In the genomic region with DNA sequence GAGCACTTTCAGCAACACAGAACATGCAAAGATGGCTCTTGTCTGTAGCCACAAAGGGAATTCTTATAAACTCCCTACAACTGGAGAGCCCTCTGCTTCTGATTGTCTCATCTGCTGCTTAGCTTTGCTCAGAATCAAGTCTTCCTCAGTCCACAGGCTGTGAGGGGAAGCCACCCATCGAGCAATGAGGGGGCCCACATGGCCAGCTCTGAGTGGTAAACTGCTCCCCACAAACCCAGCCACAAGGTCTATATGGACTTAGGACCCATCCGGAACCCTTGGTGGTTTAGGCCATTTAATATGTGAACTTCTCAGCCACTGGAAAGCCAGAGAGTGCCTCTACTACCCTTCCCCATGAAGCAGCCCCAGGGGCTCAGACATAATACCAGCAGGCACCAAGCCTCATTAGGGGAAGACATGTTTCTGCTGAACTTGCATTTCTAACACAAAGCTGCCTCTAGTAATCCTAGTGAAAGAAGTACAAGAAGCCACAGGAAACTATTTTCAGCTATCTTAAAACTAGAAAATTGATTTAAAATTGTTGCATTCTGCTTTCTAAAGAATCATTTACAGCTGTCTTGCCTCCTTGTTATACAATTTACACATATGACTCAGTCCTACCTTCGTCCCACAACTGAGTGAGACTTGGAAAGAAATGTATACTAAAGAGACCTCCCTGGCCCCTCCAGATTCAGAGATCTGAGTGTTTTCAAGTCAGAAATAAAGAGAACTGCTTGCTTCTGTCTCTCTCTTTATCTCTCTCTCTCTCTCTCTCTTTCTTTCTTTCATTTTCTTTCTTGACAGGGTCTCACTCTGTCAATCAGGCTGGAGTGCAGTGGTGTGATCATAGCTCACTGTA, we compare ENCODE assay signal across 1 cellular context.
TF ChIP-seq lines count a peak whose summit lies in the region.

No MANE protein-coding gene starts in this region.

TF ChIP-seq in A549, 52 proteins besides CTCF, POLR2A, EP300 and RAD21 (continued from another document):
- TF ChIP-seq JUNB (IDR thresholded peaks at IDR 0.05), result no peak
- no peak for TF ChIP-seq NFE2L2 (conservative IDR thresholded peaks at IDR 0.05; ENCODE audit: low read length)
- TF ChIP-seq SMC3 (IDR thresholded peaks at IDR 0.05), result no peak
- TF ChIP-seq RNF2 (IDR thresholded peaks at IDR 0.05; ENCODE audit: borderline replicate concordance, low read depth), result no peak
